In the genomic region with DNA sequence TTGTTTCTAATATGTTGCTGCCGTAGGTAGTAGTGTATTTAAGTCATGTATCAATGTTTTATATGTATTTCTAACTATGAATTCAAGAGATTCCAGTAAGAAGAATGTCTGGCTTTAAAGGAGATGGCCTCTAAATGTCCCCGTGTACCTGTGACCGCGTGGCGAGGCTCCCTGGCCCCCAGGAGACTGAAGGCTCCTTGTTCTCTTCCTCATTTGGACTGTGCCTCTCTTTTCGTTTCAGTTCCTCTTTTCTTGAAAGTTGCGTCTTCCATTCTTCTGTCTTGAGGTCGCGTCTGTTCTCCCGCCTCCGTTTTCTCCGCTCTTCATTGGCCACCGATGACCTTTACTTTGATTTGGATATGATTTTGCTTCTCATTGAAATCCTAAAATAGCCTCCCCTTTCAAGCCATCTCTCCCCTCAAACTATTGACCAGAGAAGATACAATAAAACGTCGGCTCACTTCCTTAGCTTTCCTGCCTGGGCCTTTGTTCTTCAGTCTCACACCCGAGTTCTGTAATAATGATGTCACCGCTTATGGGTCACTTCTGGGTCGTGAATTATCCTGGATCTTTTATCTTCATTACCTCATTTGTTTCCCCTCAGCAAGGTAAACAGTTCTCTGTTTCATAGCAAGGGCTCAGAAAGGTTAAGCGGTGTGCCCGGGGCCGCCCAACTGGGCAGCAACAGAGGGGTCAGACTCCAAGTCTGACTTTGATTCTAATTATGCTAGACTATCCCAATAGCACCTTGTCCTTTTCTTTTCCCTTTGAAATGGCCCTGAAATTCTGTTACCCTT, we compare ENCODE assay signal across 9 cellular contexts. TPM values are rescaled to one million over a fixed set of nuclear protein-coding genes. Genes with fewer than 3 reads are reported as not detected.
A peak's percentile ranks its signal among the peaks of the same experiment; 100 is the strongest.
DNase-seq lines count a peak whose midpoint lies in the region; ATAC-seq, FAIRE-seq and TF ChIP-seq lines count a peak whose summit lies in the region.
"Had no signal": no experiment of that assay in that cellular context is flagged by ENCODE, and none has a peak within 500 bp of the region (broad histone marks: within the 10 kb centered on the region; RNA-seq: fewer than 3 reads in every experiment).

No MANE protein-coding gene starts in this region.

- DNase-seq in GM18507 (ENCODE audit: extremely low spot score, insufficient read length, low read depth) (peak; percentile 75), Kasumi-1 (lab: John Stamatoyannopoulos, UW) (peak; percentile 75 to 76), left lobe of liver (ENCODE audit: low spot score) (no peak), gastrocnemius medialis (no peak), foreskin fibroblast (no peak), NCI-H2107 treated with DMSO at 0.1 percent for 48 hours (lab: John Stamatoyannopoulos, UW; ENCODE audit: unreplicated experiment) (no peak)
- no peak for DNase-seq in stimulated activated CD4-positive, alpha-beta T cell treated with anti-CD3 and anti-CD28 coated beads, Interleukin-15, amount 100 ng/mL, for 24 hours

- no peaks in the 10 kb centered on the region for H3K27me3 ChIP-seq in gastrocnemius medialis
- H3K27me3 ChIP-seq: cardiac muscle cell had no signal

- H3K4me3 ChIP-seq in gastrocnemius medialis (no peak overlapping the region), foreskin fibroblast (ENCODE audit: low read depth in 1 of 2, low read length in 2 of 2) (no peak overlapping the region)
- H3K4me3 ChIP-seq: cardiac muscle cell had no signal

- ATAC-seq in GM21619 (IDR thresholded peaks at IDR 0.05; ENCODE audit: unreplicated experiment) (peak; percentile 90), left lobe of liver (peak; percentile 91), gastrocnemius medialis (no peak)

- no peaks in the 10 kb centered on the region for H3K9me3 ChIP-seq in gastrocnemius medialis

- peak; percentile 98 for FAIRE-seq in GM18507 (lab: Jason Lieb, UNC)

- no peak for TF ChIP-seq POLR2A in gastrocnemius medialis (IDR thresholded peaks at IDR 0.05)

- in situ Hi-C loops in gastrocnemius medialis (cut with MboI; ENCODE audit: low sequenced_read_pairs in 4 of 4): no loop called here

- no peak for TF ChIP-seq CTCF in gastrocnemius medialis (IDR thresholded peaks at IDR 0.05 in 4 of 5, conservative IDR thresholded peaks at IDR 0.05 in 1 of 5)
- TF ChIP-seq CTCF in foreskin fibroblast (IDR thresholded peaks at IDR 0.05; ENCODE audit: low read depth, low read length): no peak

- H3K36me3 ChIP-seq in gastrocnemius medialis: peaks cover 12 to 80% of the 10 kb centered on the region in 2 donors

- no peaks in the 10 kb centered on the region for H3K4me1 ChIP-seq in gastrocnemius medialis

- no peak overlapping the region for H3K27ac ChIP-seq in gastrocnemius medialis
- H3K27ac ChIP-seq: cardiac muscle cell had no signal

- intact Hi-C loops in gastrocnemius medialis (cut with DNase I; ENCODE audit: low total_unique reads): no loop called here

RNA-seq across cellular contexts. Expression of a gene that starts 28.7 kb away (rescaled TPM):
- 37.0 TPM for total RNA-seq in left lobe of liver
- 10 to 100 TPM; 37.7 to 69.2 (median 41.3) TPM for total RNA-seq in gastrocnemius medialis

Comparison
In these comparisons a context has a peak if more than half of its experiments do, and no peak if none do; other contexts are left out.
1. DNase-seq: peak in GM18507 (single experiment) and Kasumi-1 (2 of 2); none in left lobe of liver (single experiment), gastrocnemius medialis (0 of 2), stimulated activated CD4-positive, alpha-beta T cell treated with anti-CD3 and anti-CD28 coated beads, Interleukin-15, amount 100 ng/mL, for 24 hours (single experiment), foreskin fibroblast (0 of 2) and NCI-H2107 treated with DMSO at 0.1 percent for 48 hours (single experiment).
2. ATAC-seq: peak in GM21619 (single experiment) and left lobe of liver (single experiment); none in gastrocnemius medialis (0 of 2).